In the genomic region with DNA sequence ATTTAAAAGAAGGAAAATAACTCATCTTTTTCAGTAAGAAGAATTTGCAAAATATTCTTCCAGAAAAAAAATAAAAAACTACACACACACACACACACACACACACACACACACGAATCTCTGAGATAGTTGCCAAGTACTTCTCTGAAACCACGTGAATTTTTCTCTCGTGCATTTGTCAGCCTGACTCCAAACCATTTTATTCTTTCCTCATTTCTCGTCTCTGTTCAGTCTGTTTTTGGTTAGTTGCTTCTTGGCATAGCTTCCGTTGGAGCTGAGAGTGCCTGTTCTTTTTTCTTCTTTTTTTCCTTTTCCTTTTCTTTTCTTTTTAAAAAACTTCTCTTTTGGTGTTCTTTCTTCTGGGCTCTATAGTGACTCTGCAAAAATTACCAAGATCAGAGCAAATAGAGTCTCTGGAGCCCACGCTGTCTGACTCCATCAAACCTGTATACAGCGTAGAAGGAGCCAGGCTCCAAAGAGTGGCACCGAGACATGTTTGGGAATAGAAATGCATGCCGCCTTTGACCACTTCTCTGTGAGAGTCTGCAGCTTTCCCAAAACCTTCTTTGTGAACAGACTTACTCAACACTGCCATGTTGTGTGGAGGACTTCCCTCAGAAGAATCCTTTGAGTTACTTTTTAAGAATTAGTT, we compare ENCODE assay signal across 12 cellular contexts. TPM values are rescaled to one million over a fixed set of nuclear protein-coding genes. Genes with fewer than 3 reads are reported as not detected.
A peak's percentile ranks its signal among the peaks of the same experiment; 100 is the strongest.
DNase-seq lines count a peak whose midpoint lies in the region; ATAC-seq and TF ChIP-seq lines count a peak whose summit lies in the region.
"Had no signal": no experiment of that assay in that cellular context is flagged by ENCODE, and none has a peak within 500 bp of the region (broad histone marks: within the 10 kb centered on the region; RNA-seq: fewer than 3 reads in every experiment).

No MANE protein-coding gene starts in this region.

- TF ChIP-seq CTCF in fibroblast of the aortic adventitia (IDR thresholded peaks at IDR 0.05; ENCODE audit: insufficient read depth, low read length), result no peak
- TF ChIP-seq CTCF in activated CD8-positive, alpha-beta T cell treated with anti-CD3 and anti-CD28 coated beads for 36 hours (IDR thresholded peaks at IDR 0.05), result no peak

- DNase-seq in AG08395 (ENCODE audit: low spot score), result peak; percentile 41
- peak; percentile 96 for DNase-seq in fibroblast of the aortic adventitia (ENCODE audit: low read depth)
- DNase-seq in occipital lobe (lab: John Stamatoyannopoulos, UW), result peak; percentile 20
- DNase-seq in middle frontal gyrus (ENCODE audit: extremely low spot score, low spot score), result no peak
- DNase-seq in NCI-H510A treated with DMSO at 0.1 percent for 48 hours (lab: John Stamatoyannopoulos, UW), result no peak
- DNase-seq in activated CD8-positive, alpha-beta T cell treated with anti-CD3 and anti-CD28 coated beads for 36 hours, result no peak
- DNase-seq: activated CD4-positive, CD25-positive, alpha-beta regulatory T cell treated with anti-CD3 and anti-CD28 coated beads, Interleukin-2, amount 50 U/mL, for 72 hours; GF-D8 had no signal

- intact Hi-C loops in activated CD8-positive, alpha-beta T cell treated with anti-CD3 and anti-CD28 coated beads for 36 hours (cut with micrococcal nuclease), result no loop called here

- H3K27me3 Mint-ChIP-seq in activated CD8-positive, alpha-beta T cell treated with anti-CD3 and anti-CD28 coated beads for 36 hours, result peaks cover 29% of the 10 kb centered on the region

- peak overlapping the region; percentile 44 for H3K4me3 ChIP-seq in fibroblast of the aortic adventitia (ENCODE audit: low read depth, low read length)

- CTCF ChIA-PET in activated CD8-positive, alpha-beta T cell treated with anti-CD3 and anti-CD28 coated beads for 36 hours (lab: Charles Lee), result interaction anchor here (1.4 kb wide), 1 partner anchor 12 kb away, joined by 3 read pairs; no protein-coding TSS in a partner anchor

- ATAC-seq in SK-N-SH treated with all-trans-retinoic acid at 6 μM for 48 hours (peak; percentile 60), HG03457 (IDR thresholded peaks at IDR 0.05; ENCODE audit: unreplicated experiment) (no peak)
- no peak for ATAC-seq in activated CD8-positive, alpha-beta T cell treated with anti-CD3 and anti-CD28 coated beads for 36 hours

- H3K27ac Mint-ChIP-seq in activated CD8-positive, alpha-beta T cell treated with anti-CD3 and anti-CD28 coated beads for 36 hours, result no peak overlapping the region
- H3K27ac Mint-ChIP-seq: B cell, progenitor cell of endocrine pancreas had no signal

- H3K36me3 Mint-ChIP-seq in activated CD8-positive, alpha-beta T cell treated with anti-CD3 and anti-CD28 coated beads for 36 hours (ENCODE audit: low read depth), result no peaks in the 10 kb centered on the region

- H3K4me1 Mint-ChIP-seq in activated CD8-positive, alpha-beta T cell treated with anti-CD3 and anti-CD28 coated beads for 36 hours (ENCODE audit: low read depth), result peaks cover 5% of the 10 kb centered on the region
- H3K4me1 Mint-ChIP-seq: B cell had no signal

- POLR2A ChIA-PET in activated CD8-positive, alpha-beta T cell treated with anti-CD3 and anti-CD28 coated beads for 36 hours (lab: Charles Lee), result no interaction called here

- H3K4me3 Mint-ChIP-seq in activated CD8-positive, alpha-beta T cell treated with anti-CD3 and anti-CD28 coated beads for 36 hours, result no peak overlapping the region
- H3K4me3 Mint-ChIP-seq: B cell had no signal

- no peaks in the 10 kb centered on the region for H3K9me3 Mint-ChIP-seq in activated CD8-positive, alpha-beta T cell treated with anti-CD3 and anti-CD28 coated beads for 36 hours

TF ChIP-seq in SK-N-SH treated with all-trans-retinoic acid at 6 μM for 48 hours, 23 proteins besides CTCF, POLR2A, EP300 and RAD21:
- TF ChIP-seq ZNF565 (CRISPR knock-in tag; conservative IDR thresholded peaks at IDR 0.05; ENCODE audit: low read depth) (no peak), ZFP30 (CRISPR knock-in tag; IDR thresholded peaks at IDR 0.05) (no peak), TOX (CRISPR knock-in tag; IDR thresholded peaks at IDR 0.05; ENCODE audit: borderline replicate concordance) (peak; percentile 44), ISL1 (CRISPR knock-in tag; IDR thresholded peaks at IDR 0.05) (no peak), ZFP3 (CRISPR knock-in tag; IDR thresholded peaks at IDR 0.05) (no peak), ZC3H10 (CRISPR knock-in tag; IDR thresholded peaks at IDR 0.05) (no peak), RARB (CRISPR knock-in tag; IDR thresholded peaks at IDR 0.05) (no peak)
- TF ChIP-seq, protein P1, sequence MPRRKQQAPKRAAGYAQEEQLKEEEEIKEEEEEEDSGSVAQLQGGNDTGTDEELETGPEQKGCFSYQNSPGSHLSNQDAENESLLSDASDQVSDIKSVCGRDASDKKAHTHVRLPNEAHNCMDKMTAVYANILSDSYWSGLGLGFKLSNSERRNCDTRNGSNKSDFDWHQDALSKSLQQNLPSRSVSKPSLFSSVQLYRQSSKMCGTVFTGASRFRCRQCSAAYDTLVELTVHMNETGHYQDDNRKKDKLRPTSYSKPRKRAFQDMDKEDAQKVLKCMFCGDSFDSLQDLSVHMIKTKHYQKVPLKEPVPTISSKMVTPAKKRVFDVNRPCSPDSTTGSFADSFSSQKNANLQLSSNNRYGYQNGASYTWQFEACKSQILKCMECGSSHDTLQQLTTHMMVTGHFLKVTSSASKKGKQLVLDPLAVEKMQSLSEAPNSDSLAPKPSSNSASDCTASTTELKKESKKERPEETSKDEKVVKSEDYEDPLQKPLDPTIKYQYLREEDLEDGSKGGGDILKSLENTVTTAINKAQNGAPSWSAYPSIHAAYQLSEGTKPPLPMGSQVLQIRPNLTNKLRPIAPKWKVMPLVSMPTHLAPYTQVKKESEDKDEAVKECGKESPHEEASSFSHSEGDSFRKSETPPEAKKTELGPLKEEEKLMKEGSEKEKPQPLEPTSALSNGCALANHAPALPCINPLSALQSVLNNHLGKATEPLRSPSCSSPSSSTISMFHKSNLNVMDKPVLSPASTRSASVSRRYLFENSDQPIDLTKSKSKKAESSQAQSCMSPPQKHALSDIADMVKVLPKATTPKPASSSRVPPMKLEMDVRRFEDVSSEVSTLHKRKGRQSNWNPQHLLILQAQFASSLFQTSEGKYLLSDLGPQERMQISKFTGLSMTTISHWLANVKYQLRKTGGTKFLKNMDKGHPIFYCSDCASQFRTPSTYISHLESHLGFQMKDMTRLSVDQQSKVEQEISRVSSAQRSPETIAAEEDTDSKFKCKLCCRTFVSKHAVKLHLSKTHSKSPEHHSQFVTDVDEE (CRISPR knock-in tag; IDR thresholded peaks at IDR 0.05), result no peak
- TF ChIP-seq, protein P2, sequence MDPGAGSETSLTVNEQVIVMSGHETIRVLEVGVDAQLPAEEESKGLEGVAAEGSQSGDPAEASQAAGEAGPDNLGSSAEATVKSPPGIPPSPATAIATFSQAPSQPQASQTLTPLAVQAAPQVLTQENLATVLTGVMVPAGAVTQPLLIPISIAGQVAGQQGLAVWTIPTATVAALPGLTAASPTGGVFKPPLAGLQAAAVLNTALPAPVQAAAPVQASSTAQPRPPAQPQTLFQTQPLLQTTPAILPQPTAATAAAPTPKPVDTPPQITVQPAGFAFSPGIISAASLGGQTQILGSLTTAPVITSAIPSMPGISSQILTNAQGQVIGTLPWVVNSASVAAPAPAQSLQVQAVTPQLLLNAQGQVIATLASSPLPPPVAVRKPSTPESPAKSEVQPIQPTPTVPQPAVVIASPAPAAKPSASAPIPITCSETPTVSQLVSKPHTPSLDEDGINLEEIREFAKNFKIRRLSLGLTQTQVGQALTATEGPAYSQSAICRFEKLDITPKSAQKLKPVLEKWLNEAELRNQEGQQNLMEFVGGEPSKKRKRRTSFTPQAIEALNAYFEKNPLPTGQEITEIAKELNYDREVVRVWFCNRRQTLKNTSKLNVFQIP (CRISPR knock-in tag; IDR thresholded peaks at IDR 0.05; ENCODE audit: borderline replicate concordance, low read depth), result peak; percentile 74; the same call in 1 of the 2 replicates

RNA-seq across cellular contexts. Expression of a gene that starts 55.1 kb away (rescaled TPM):
- total RNA-seq in fibroblast of the aortic adventitia (ENCODE audit: low replicate concordance), result 6.5 and 25.0 TPM in 2 replicates
- total RNA-seq in occipital lobe, result 15.0 TPM
- 1 to 10 TPM; 8.2 to 9.5 TPM for total RNA-seq in activated CD8-positive, alpha-beta T cell treated with anti-CD3 and anti-CD28 coated beads for 36 hours

Comparison
In these comparisons a context has a peak if more than half of its experiments do, and no peak if none do; other contexts are left out.
1. DNase-seq: peak in AG08395 (single experiment), fibroblast of the aortic adventitia (single experiment) and occipital lobe (single experiment); none in middle frontal gyrus (single experiment), NCI-H510A treated with DMSO at 0.1 percent for 48 hours (single experiment) and activated CD8-positive, alpha-beta T cell treated with anti-CD3 and anti-CD28 coated beads for 36 hours (single experiment).